Comparison of ENCODE assay signal across 9 cellular contexts in the genomic region with DNA sequence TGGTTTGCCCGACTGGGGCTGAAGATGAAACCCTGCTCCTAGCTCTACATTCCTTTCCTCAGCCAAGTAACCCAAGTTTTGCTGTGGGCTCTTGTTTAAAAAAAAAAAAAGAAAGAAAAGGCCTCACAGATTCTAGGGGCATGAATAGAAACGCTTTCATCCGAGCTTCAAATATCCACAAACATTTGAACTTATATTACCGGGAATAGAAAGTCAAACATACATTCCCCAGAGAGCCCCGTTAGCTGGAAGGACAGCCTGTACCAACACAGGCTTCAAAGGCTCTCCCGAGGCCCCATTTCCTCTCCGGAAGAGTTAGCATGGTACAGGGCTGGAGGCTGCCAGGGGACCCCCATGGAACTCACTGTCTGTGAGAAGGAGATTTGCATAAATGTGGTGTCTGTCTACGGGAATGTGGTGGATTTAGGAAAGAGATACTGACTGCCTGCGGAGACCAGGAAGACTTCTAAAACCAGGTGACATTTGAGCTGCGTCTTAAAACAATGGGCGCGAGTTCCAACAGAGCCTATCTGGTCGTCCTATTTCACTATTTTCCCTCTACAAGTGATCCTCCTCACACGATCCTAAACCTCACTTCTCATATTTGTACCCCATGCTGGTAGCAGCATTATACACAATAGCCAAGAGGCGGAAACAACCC. TPM values are rescaled to one million over a fixed set of nuclear protein-coding genes. Genes with fewer than 3 reads are reported as not detected.
DNase-seq lines count a peak whose midpoint lies in the region; ATAC-seq, FAIRE-seq and TF ChIP-seq lines count a peak whose summit lies in the region.
"Had no signal": no experiment of that assay in that cellular context is flagged by ENCODE, and none has a peak within 500 bp of the region (broad histone marks: within the 10 kb centered on the region; RNA-seq: fewer than 3 reads in every experiment).

No MANE protein-coding gene starts in this region.

- H3K4me3 ChIP-seq in GM12865 (ENCODE audit: low read depth, low read length) (peak overlapping the region; percentile 10; the same call in 1 of the 2 replicates), heart left ventricle (peak overlapping the region; percentile 38 to 73 (median 55)), rectal smooth muscle tissue (ENCODE audit: low read length) (peak overlapping the region; percentile 69)

- H3K36me3 Mint-ChIP-seq in activated CD4-positive, alpha-beta memory T cell treated with anti-CD3 and anti-CD28 coated beads, Interleukin-2, amount 10 ng/mL, durations not matched to agents 7 days and 5 days (ENCODE audit: low read depth), result no peaks in the 10 kb centered on the region

- no peak overlapping the region for H3K9ac ChIP-seq in rectal smooth muscle tissue (ENCODE audit: low read length)

- H3K27ac Mint-ChIP-seq in activated CD4-positive, alpha-beta memory T cell treated with anti-CD3 and anti-CD28 coated beads, Interleukin-2, amount 10 ng/mL, durations not matched to agents 7 days and 5 days, result no peak overlapping the region

- peaks cover 0 to 8% (median 0%) of the 10 kb centered on the region in 12 donors for H3K9me3 ChIP-seq in heart left ventricle

- no peaks in the 10 kb centered on the region for H3K9me3 Mint-ChIP-seq in activated CD4-positive, alpha-beta memory T cell treated with anti-CD3 and anti-CD28 coated beads, Interleukin-2, amount 10 ng/mL, durations not matched to agents 7 days and 5 days

- H3K27me3 ChIP-seq in heart left ventricle (peaks cover 0 to 45% (median 6%) of the 10 kb centered on the region in 9 donors), rectal smooth muscle tissue (ENCODE audit: control insufficient read depth, insufficient read depth, low read length) (no peaks in the 10 kb centered on the region)

- peaks cover 45% of the 10 kb centered on the region for H3K27me3 Mint-ChIP-seq in activated CD4-positive, alpha-beta memory T cell treated with anti-CD3 and anti-CD28 coated beads, Interleukin-2, amount 10 ng/mL, durations not matched to agents 7 days and 5 days

- intact Hi-C loops in heart left ventricle (cut with DNase I), result loop anchor here in 1 of 10 donors (5.0 kb wide), 1 partner anchor 41 kb away; no protein-coding TSS in a partner anchor

- no peak for TF ChIP-seq CTCF in GM12865 (IDR thresholded peaks at IDR 0.05; ENCODE audit: insufficient read depth, low read depth, low read length, missing control alignments)
- TF ChIP-seq CTCF in heart left ventricle (IDR thresholded peaks at IDR 0.05), result no peak
- TF ChIP-seq CTCF in D721Med (IDR thresholded peaks at IDR 0.05; ENCODE audit: insufficient read depth, missing control alignments), result no peak

- FAIRE-seq in D721Med (lab: Jason Lieb, UNC), result no peak
- FAIRE-seq: GM19239 had no signal

- WGBS in heart left ventricle, 4 donors, result 49 to 58% (median 51%) methylated on average over 15 of the region's 15 CpGs

- H3K27ac ChIP-seq in heart left ventricle (peak overlapping the region in 10 of 12 donors; percentile 1 to 58 (median 30)), rectal smooth muscle tissue (ENCODE audit: low read depth, low read length) (no peak overlapping the region)

- peak overlapping the region; percentile 41 for H3K4me3 Mint-ChIP-seq in activated CD4-positive, alpha-beta memory T cell treated with anti-CD3 and anti-CD28 coated beads, Interleukin-2, amount 10 ng/mL, durations not matched to agents 7 days and 5 days

- CTCF ChIA-PET in activated CD4-positive, alpha-beta memory T cell treated with anti-CD3 and anti-CD28 coated beads, Interleukin-2, amount 10 ng/mL, durations not matched to agents 7 days and 5 days (lab: Charles Lee), result interaction anchor here (1.1 kb wide), 1 partner anchor 10 kb away, joined by 3 read pairs; no protein-coding TSS in a partner anchor

- no peak for TF ChIP-seq POLR2A in heart left ventricle (IDR thresholded peaks at IDR 0.05)

- H3K4me1 ChIP-seq in heart left ventricle, result peaks cover 0 to 16% (median 9%) of the 10 kb centered on the region in 12 donors
- no peaks in the 10 kb centered on the region for H3K4me1 ChIP-seq in rectal smooth muscle tissue (ENCODE audit: control insufficient read depth, insufficient read depth, low read length)

- POLR2A ChIA-PET in activated CD4-positive, alpha-beta memory T cell treated with anti-CD3 and anti-CD28 coated beads, Interleukin-2, amount 10 ng/mL, durations not matched to agents 7 days and 5 days (lab: Charles Lee), result interaction anchor here (1.1 to 1.4 kb wide), 2 partner anchors 10 to 38 kb away, joined by 3 to 4 read pairs; partner anchors contain the start of gene LAPTM4A

- ATAC-seq in heart left ventricle, result peak in 2 of 4 donors; percentile 22 to 48
- ATAC-seq in GM19463 (IDR thresholded peaks at IDR 0.05; ENCODE audit: unreplicated experiment), result no peak

- H3K4me1 Mint-ChIP-seq in activated CD4-positive, alpha-beta memory T cell treated with anti-CD3 and anti-CD28 coated beads, Interleukin-2, amount 10 ng/mL, durations not matched to agents 7 days and 5 days, result peaks cover 11% of the 10 kb centered on the region

- DNase-seq in GM12865 (ENCODE audit: low read depth) (no peak), heart left ventricle (no peak), NCI-H524 (lab: John Stamatoyannopoulos, UW) (no peak), dedifferentiated amniotic fluid mesenchymal stem cell (ENCODE audit: extremely low spot score) (no peak), D721Med (ENCODE audit: insufficient read length, low spot score) (no peak)
- no peak for DNase-seq in activated CD4-positive, alpha-beta memory T cell treated with anti-CD3 and anti-CD28 coated beads, Interleukin-2, amount 10 ng/mL, durations not matched to agents 7 days and 5 days

- H3K36me3 ChIP-seq in heart left ventricle (no peaks in the 10 kb centered on the region), rectal smooth muscle tissue (ENCODE audit: control insufficient read depth, insufficient read depth, low read length) (no peaks in the 10 kb centered on the region)

RNA-seq across cellular contexts. Expression of gene MATN3, which starts 0.7 kb away (rescaled TPM):
- not detected for total RNA-seq in activated CD4-positive, alpha-beta memory T cell treated with anti-CD3 and anti-CD28 coated beads, Interleukin-2, amount 10 ng/mL, durations not matched to agents 7 days and 5 days
- under 1 TPM in 5 of 9 donors, not detected in 4; 0.12 to 0.48 (median 0.25) TPM for total RNA-seq in heart left ventricle
- under 1 TPM; 0.19 to 0.29 TPM for polyA plus RNA-seq in heart left ventricle

RNA-seq across cellular contexts. Expression of gene WDR35, which starts 23.3 kb away (rescaled TPM):
- total RNA-seq in activated CD4-positive, alpha-beta memory T cell treated with anti-CD3 and anti-CD28 coated beads, Interleukin-2, amount 10 ng/mL, durations not matched to agents 7 days and 5 days, result 1 to 10 TPM; 4.5 to 4.7 TPM
- 1 to 10 TPM; 3.1 to 8.5 (median 5.1) TPM for total RNA-seq in heart left ventricle
- 1 to 10 TPM; 1.1 to 4.8 TPM for polyA plus RNA-seq in heart left ventricle

RNA-seq across cellular contexts. Expression of gene LAPTM4A, which starts 38.2 kb away (rescaled TPM):
- 10 to 100 TPM; 36.1 to 36.7 TPM for total RNA-seq in activated CD4-positive, alpha-beta memory T cell treated with anti-CD3 and anti-CD28 coated beads, Interleukin-2, amount 10 ng/mL, durations not matched to agents 7 days and 5 days
- total RNA-seq in heart left ventricle, result 100 to 1,000 TPM; 159 to 241 (median 177) TPM
- 100 to 1,000 TPM; 107 to 232 TPM for polyA plus RNA-seq in heart left ventricle

Comparison
In these comparisons a context has a peak if more than half of its experiments do, and no peak if none do; other contexts are left out.
1. H3K4me3 ChIP-seq: peak in every context shown above with its lines; median percentile 69 in rectal smooth muscle tissue; 55 in heart left ventricle; 10 in GM12865.
2. RNA of gene LAPTM4A, which starts 38.2 kb away (total RNA-seq): 159 to 241 TPM in heart left ventricle; 36.1 to 36.7 TPM in activated CD4-positive, alpha-beta memory T cell treated with anti-CD3 and anti-CD28 coated beads, Interleukin-2, amount 10 ng/mL, durations not matched to agents 7 days and 5 days; every median in the first group is over 4 times any median in the second.